Comparison of ENCODE assay signal across 1 cellular context in genomic region chr19:10027158-10027997, GRCh38.
TF ChIP-seq lines count a peak whose summit lies in the region.

No MANE protein-coding gene starts in this region.

TF ChIP-seq in GM23338, 12 proteins besides CTCF, POLR2A, EP300 and RAD21 (continued from another document):
- peak; percentile 77 for TF ChIP-seq CREB1 (CRISPR knock-in tag; IDR thresholded peaks at IDR 0.05; ENCODE audit: low read depth)
